ENCODE assay signal across 15 cellular contexts in genomic region chr11:32331098-32331497, GRCh38.
"Had no signal": no experiment of that assay in that cellular context is flagged by ENCODE, and none has a peak within 500 bp of the region (broad histone marks: within the 10 kb centered on the region; RNA-seq: fewer than 3 reads in every experiment).

No MANE protein-coding gene starts in this region.

- H3K36me3 Mint-ChIP-seq: stimulated activated memory B cell treated with anti-CD40 and anti-IgM and Interleukin-4, amounts not matched to agents 10 μg/mL and 1 μg/mL and 100 μg/mL, for 72 hours had no signal

- H3K27ac ChIP-seq: colonic mucosa, esophagus muscularis mucosa, lower lobe of right lung, tibial artery had no signal

- H3K4me3 Mint-ChIP-seq: activated naive CD8-positive, alpha-beta T cell treated with anti-CD3 and anti-CD28 coated beads, Interleukin-2, amount 50 U/mL, for 24 hours; activated T-helper 17 cell treated with anti-CD3 and anti-CD28 coated beads, Interleukin-2, amount 50 U/mL, for 72 hours; stimulated activated memory B cell treated with anti-CD40 and anti-IgM and Interleukin-4, amounts not matched to agents 10 μg/mL and 1 μg/mL and 100 μg/mL, for 72 hours had no signal

- H3K27ac Mint-ChIP-seq: activated naive CD8-positive, alpha-beta T cell treated with anti-CD3 and anti-CD28 coated beads, Interleukin-2, amount 50 U/mL, for 24 hours; activated T-helper 17 cell treated with anti-CD3 and anti-CD28 coated beads, Interleukin-2, amount 50 U/mL, for 72 hours; stimulated activated memory B cell treated with anti-CD40 and anti-IgM and Interleukin-4, amounts not matched to agents 10 μg/mL and 1 μg/mL and 100 μg/mL, for 72 hours had no signal

- H3K4me1 ChIP-seq: colonic mucosa had no signal

- FAIRE-seq: urothelium cell line had no signal

- H3K9me3 ChIP-seq: colonic mucosa, esophagus muscularis mucosa, lower lobe of right lung, tibial artery had no signal

- H3K36me3 ChIP-seq: colonic mucosa, esophagus muscularis mucosa, lower lobe of right lung, tibial artery had no signal

- H3K4me3 ChIP-seq: colonic mucosa, esophagus muscularis mucosa, lower lobe of right lung, tibial artery had no signal

- DNase-seq: activated naive CD4-positive, alpha-beta T cell treated with Interleukin-2 at 50 U/mL for 16 hours; activated naive CD8-positive, alpha-beta T cell treated with anti-CD3 and anti-CD28 coated beads, Interleukin-2, amount 50 U/mL, for 24 hours; activated T-cell treated with anti-CD3 and anti-CD28 coated beads for 4 hours; colonic mucosa; effector CD4-positive, alpha-beta T cell; foreskin melanocyte; head of caudate nucleus; lower lobe of right lung; midbrain; T-helper 9 cell; tibial artery had no signal

- H3K4me1 Mint-ChIP-seq: activated T-helper 17 cell treated with anti-CD3 and anti-CD28 coated beads, Interleukin-2, amount 50 U/mL, for 72 hours had no signal

- ATAC-seq: activated naive CD8-positive, alpha-beta T cell treated with anti-CD3 and anti-CD28 coated beads, Interleukin-2, amount 50 U/mL, for 24 hours; lower lobe of right lung; stimulated activated memory B cell treated with anti-CD40 and anti-IgM and Interleukin-4, amounts not matched to agents 10 μg/mL and 1 μg/mL and 100 μg/mL, for 72 hours had no signal

- H3K9me3 Mint-ChIP-seq: activated naive CD8-positive, alpha-beta T cell treated with anti-CD3 and anti-CD28 coated beads, Interleukin-2, amount 50 U/mL, for 24 hours; activated T-helper 17 cell treated with anti-CD3 and anti-CD28 coated beads, Interleukin-2, amount 50 U/mL, for 72 hours had no signal

- H3K27me3 ChIP-seq: colonic mucosa had no signal
